8 cellular contexts compared by ENCODE assay signal in genomic region chr15:48507416-48508065, GRCh38.
DNase-seq lines count a peak whose midpoint lies in the region; ATAC-seq and TF ChIP-seq lines count a peak whose summit lies in the region.

No MANE protein-coding gene starts in this region.

- WGBS in esophagus muscularis mucosa = 51% methylated on average over 2 of the region's 2 CpGs

- H3K4me3 ChIP-seq in esophagus muscularis mucosa (no peak overlapping the region), neural cell (ENCODE audit: low read length) (no peak overlapping the region)

- TF ChIP-seq CTCF in esophagus muscularis mucosa (IDR thresholded peaks at IDR 0.05) (peak; percentile 24 to 61 (median 40)), neural cell (IDR thresholded peaks at IDR 0.05; ENCODE audit: poor library complexity, severe bottlenecking) (peak; percentile 32)

- no peaks in the 10 kb centered on the region for H3K27me3 ChIP-seq in esophagus muscularis mucosa
- H3K27me3 ChIP-seq in neural cell (ENCODE audit: insufficient read depth, low read depth, low read length) = no peaks in the 10 kb centered on the region

- no peak overlapping the region for H3K4me2 ChIP-seq in neural cell (ENCODE audit: low read length)

- H3K27ac ChIP-seq in esophagus muscularis mucosa (replicated peaks in 1 of 4) = peak overlapping the region in 1 of 4 donors; percentile 9
- H3K27ac ChIP-seq in neural cell (ENCODE audit: low read length) = no peak overlapping the region

- TF ChIP-seq EP300 in esophagus muscularis mucosa (IDR thresholded peaks at IDR 0.05) (no peak), neural cell (conservative IDR thresholded peaks at IDR 0.05; ENCODE audit: poor library complexity, severe bottlenecking) (no peak)

- H3K9me2 ChIP-seq in neural cell (ENCODE audit: insufficient read depth, low read length) = no peaks in the 10 kb centered on the region

- H3K36me3 ChIP-seq in esophagus muscularis mucosa (peaks cover 12 to 73% (median 25%) of the 10 kb centered on the region in 4 donors), neural cell (ENCODE audit: insufficient read depth, low read length) (no peaks in the 10 kb centered on the region)

- intact Hi-C loops in esophagus muscularis mucosa (cut with DNase I) = no loop called here

- no peak overlapping the region for H2AFZ ChIP-seq in neural cell (ENCODE audit: low read depth, low read length)

- H3K9me3 ChIP-seq in esophagus muscularis mucosa = no peaks in the 10 kb centered on the region
- no peaks in the 10 kb centered on the region for H3K9me3 ChIP-seq in neural cell (ENCODE audit: low read length)

- TF ChIP-seq POLR2A in esophagus muscularis mucosa (IDR thresholded peaks at IDR 0.05; ENCODE audit: low read depth) = no peak

- peaks cover 0 to 32% (median 24%) of the 10 kb centered on the region in 4 donors for H3K4me1 ChIP-seq in esophagus muscularis mucosa

- DNase-seq in Daoy (ENCODE audit: low read depth) = peak; percentile 58
- DNase-seq in GM19240 (ENCODE audit: insufficient read length, low spot score) = peak; percentile 14
- peak; percentile 72 for DNase-seq in RPMI7951 (ENCODE audit: low read depth)
- no peak for DNase-seq in esophagus muscularis mucosa (ENCODE audit: extremely low spot score)
- DNase-seq in NCI-H1417 treated with DMSO at 0.1 percent for 48 hours (lab: John Stamatoyannopoulos, UW) = no peak
- DNase-seq in stimulated activated CD4-positive, alpha-beta T cell treated with anti-CD3 and anti-CD28 coated beads, Interleukin-12 subunit alpha, Interleukin-12 subunit beta, amount 100 ng/mL, for 4 hours = no peak

- peak; percentile 81 for ATAC-seq in HG03442 (IDR thresholded peaks at IDR 0.05; ENCODE audit: unreplicated experiment)

- no peaks in the 10 kb centered on the region for H3K79me2 ChIP-seq in neural cell (replicated peaks; ENCODE audit: insufficient read depth, low read length)

- H4K20me1 ChIP-seq in neural cell (ENCODE audit: insufficient read depth) = no peaks in the 10 kb centered on the region

- no peaks in the 10 kb centered on the region for H3F3A ChIP-seq in neural cell (ENCODE audit: insufficient read depth, low read length, poor library complexity, severe bottlenecking)

- no peak for TF ChIP-seq RAD21 in neural cell (conservative IDR thresholded peaks at IDR 0.05)

- no peak overlapping the region for H3K9ac ChIP-seq in neural cell (ENCODE audit: low read length)

TF ChIP-seq in neural cell, 6 proteins besides CTCF, POLR2A, EP300 and RAD21:
- TF ChIP-seq REST (IDR thresholded peaks at IDR 0.05; ENCODE audit: borderline replicate concordance) (no peak), MXI1 (conservative IDR thresholded peaks at IDR 0.05; ENCODE audit: poor library complexity, severe bottlenecking) (no peak), EZH2 (IDR thresholded peaks at IDR 0.05; ENCODE audit: borderline replicate concordance, insufficient read depth, low read length, poor library complexity, severe bottlenecking) (no peak), POLR2AphosphoS5 (IDR thresholded peaks at IDR 0.05) (no peak), TAF1 (IDR thresholded peaks at IDR 0.05; ENCODE audit: low read depth) (no peak), SMC3 (conservative IDR thresholded peaks at IDR 0.05; ENCODE audit: poor library complexity) (no peak)

Comparison
In these comparisons a context has a peak if more than half of its experiments do, and no peak if none do; other contexts are left out.
1. DNase-seq: peak in Daoy (single experiment), GM19240 (single experiment) and RPMI7951 (single experiment); none in esophagus muscularis mucosa (single experiment), NCI-H1417 treated with DMSO at 0.1 percent for 48 hours (single experiment) and stimulated activated CD4-positive, alpha-beta T cell treated with anti-CD3 and anti-CD28 coated beads, Interleukin-12 subunit alpha, Interleukin-12 subunit beta, amount 100 ng/mL, for 4 hours (single experiment).